15 cellular contexts compared by ENCODE assay signal in the genomic region with DNA sequence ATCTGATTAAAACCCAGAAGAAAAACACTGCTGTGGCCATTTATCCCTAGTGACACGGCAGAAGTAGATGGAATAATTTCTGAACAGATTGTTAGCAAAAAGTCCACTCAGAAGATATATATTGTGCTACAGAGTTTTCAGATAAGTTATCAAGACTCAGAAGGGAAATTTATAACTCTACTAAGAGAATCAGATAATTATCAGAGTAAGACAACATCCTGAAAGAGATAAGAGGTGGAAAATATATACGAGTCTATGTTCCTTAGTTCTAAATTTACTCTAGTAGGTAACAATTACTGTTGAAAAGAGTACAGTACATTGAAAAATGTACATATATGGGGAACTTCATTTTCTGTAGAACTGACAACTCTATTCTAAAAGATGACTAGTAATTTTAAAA.
"Had no signal": no experiment of that assay in that cellular context is flagged by ENCODE, and none has a peak within 500 bp of the region (broad histone marks: within the 10 kb centered on the region; RNA-seq: fewer than 3 reads in every experiment).

No MANE protein-coding gene starts in this region.

- H3K36me3 ChIP-seq: tibial nerve, uterus had no signal

- DNase-seq: activated CD4-positive, alpha-beta T cell treated with anti-CD3 and anti-CD28 coated beads for 36 hours; activated CD4-positive, alpha-beta T cell treated with anti-CD3 and anti-CD28 coated beads, Interleukin-2, amount 50 U/mL, for 48 hours; activated gamma-delta T cell; dorsolateral prefrontal cortex; left cardiac atrium; nephron progenitor cell; nucleus accumbens; stimulated activated CD4-positive, alpha-beta T cell treated with anti-CD3 and anti-CD28 coated beads, Interleukin-12 subunit alpha, Interleukin-12 subunit beta, amount 100 ng/mL, for 4 hours; stimulated activated CD4-positive, alpha-beta T cell treated with anti-CD3 and anti-CD28 coated beads, Interleukin-1b, Interleukin-23, amount 100 ng/mL, for 48 hours; stimulated activated CD8-positive, alpha-beta memory T cell treated with anti-CD3 and anti-CD28 coated beads, Interleukin-4, amount 100 ng/mL, for 48 hours; stimulated activated naive CD4-positive, alpha-beta T cell treated with Interleukin-2 at 50 U/mL for 16 hours; SW 1271; uterus had no signal

- H3K4me3 ChIP-seq: dorsolateral prefrontal cortex, tibial nerve, uterus had no signal

- H3K9me3 Mint-ChIP-seq: nephron progenitor cell had no signal

- H3K9me3 ChIP-seq: tibial nerve, uterus had no signal

- H3K27ac Mint-ChIP-seq: activated naive CD4-positive, alpha-beta T cell treated with anti-CD3 and anti-CD28 coated beads, Interleukin-2, amount 50 U/mL, for 72 hours had no signal

- H3K27me3 ChIP-seq: dorsolateral prefrontal cortex, tibial nerve, uterus had no signal

- H3K27ac ChIP-seq: dorsolateral prefrontal cortex, tibial nerve, uterus had no signal

- H3K27me3 Mint-ChIP-seq: activated CD4-positive, alpha-beta T cell treated with anti-CD3 and anti-CD28 coated beads for 36 hours had no signal

- H3K4me1 ChIP-seq: uterus had no signal

- H3K4me3 Mint-ChIP-seq: activated CD4-positive, alpha-beta T cell treated with anti-CD3 and anti-CD28 coated beads for 36 hours; nephron progenitor cell had no signal
